Comparison of ENCODE assay signal across 31 cellular contexts in the genomic region with DNA sequence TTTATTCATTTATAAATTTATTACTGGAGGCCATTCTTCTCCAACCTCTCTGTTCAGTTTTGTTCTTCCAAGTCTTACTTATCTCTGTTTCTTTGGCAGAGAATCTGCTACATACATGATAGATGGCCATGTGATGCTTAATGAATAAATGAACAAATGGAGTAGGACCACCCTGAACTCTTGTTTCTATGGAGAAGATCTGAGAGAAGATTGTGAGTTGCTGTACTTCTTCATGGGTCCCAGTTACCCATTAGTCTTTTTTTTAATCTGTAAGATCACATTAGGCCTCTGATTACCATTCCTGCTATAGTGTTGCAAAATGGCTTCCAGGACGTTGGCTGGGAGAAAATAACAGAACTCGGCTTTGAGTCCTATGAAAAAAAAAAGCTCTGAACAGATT.
"Had no signal": no experiment of that assay in that cellular context is flagged by ENCODE, and none has a peak within 500 bp of the region (broad histone marks: within the 10 kb centered on the region; RNA-seq: fewer than 3 reads in every experiment).

No MANE protein-coding gene starts in this region.

- DNase-seq: activated B cell treated with CpG ODN at 0.5 μM for 24 hours; activated CD4-positive, alpha-beta memory T cell treated with anti-CD3 and anti-CD28 coated beads for 36 hours; activated CD4-positive, alpha-beta T cell treated with anti-CD3 and anti-CD28 coated beads for 4 hours; activated CD4-positive, alpha-beta T cell treated with anti-CD3 and anti-CD28 coated beads, Interleukin-2, amount 10 ng/mL, durations not matched to agents 24 days and 14 days; activated CD4-positive, alpha-beta T cell treated with anti-CD3 and anti-CD28 coated beads, Interleukin-2, amount 50 U/mL, for 1 hour; activated CD4-positive, alpha-beta T cell treated with anti-CD3 and anti-CD28 coated beads, Interleukin-2, amount 50 U/mL, for 4 hours; activated CD4-positive, CD25-positive, alpha-beta regulatory T cell treated with anti-CD3 and anti-CD28 coated beads, Interleukin-2, amount 50 U/mL, for 72 hours; activated CD8-positive, alpha-beta memory T cell treated with anti-CD3 and anti-CD28 coated beads, Interleukin-2, amount 50 U/mL, for 4 hours; activated CD8-positive, alpha-beta T cell treated with anti-CD3 and anti-CD28 coated beads for 36 hours; activated effector memory CD4-positive, alpha-beta T cell treated with Interleukin-2 at 50 U/mL for 16 hours; activated gamma-delta T cell; activated naive CD4-positive, alpha-beta T cell treated with anti-CD3 and anti-CD28 coated beads, Interleukin-2, amount 10 ng/mL, durations not matched to agents 7 days and 5 days; activated naive CD4-positive, alpha-beta T cell treated with Interleukin-2 at 50 U/mL for 16 hours; activated naive CD8-positive, alpha-beta T cell treated with anti-CD3 and anti-CD28 coated beads, Interleukin-2, amount 10 ng/mL, durations not matched to agents 7 days and 5 days; activated naive CD8-positive, alpha-beta T cell treated with anti-CD3 and anti-CD28 coated beads, Interleukin-2, amount 50 U/mL, for 24 hours; activated T-cell treated with anti-CD3 and anti-CD28 coated beads for 4 hours; activated T-cell treated with anti-CD3 and anti-CD28 coated beads, Interleukin-2, amount 50 U/mL, for 1 hour; activated T-cell treated with anti-CD3 and anti-CD28 coated beads, Interleukin-2, amount 50 U/mL, for 48 hours; amygdala; anterior cingulate cortex; caudate nucleus; cerebellar nuclear complex; T-helper 2 cell; T-helper 9 cell had no signal

- H3K9me3 Mint-ChIP-seq: activated naive CD8-positive, alpha-beta T cell treated with anti-CD3 and anti-CD28 coated beads, Interleukin-2, amount 10 ng/mL, durations not matched to agents 7 days and 5 days had no signal

- H3K27ac Mint-ChIP-seq: activated B cell treated with CpG ODN at 0.5 μM for 24 hours; activated CD4-positive, alpha-beta memory T cell treated with anti-CD3 and anti-CD28 coated beads for 36 hours; activated CD4-positive, alpha-beta T cell treated with anti-CD3 and anti-CD28 coated beads, Interleukin-2, amount 10 ng/mL, durations not matched to agents 24 days and 14 days; activated CD8-positive, alpha-beta T cell treated with anti-CD3 and anti-CD28 coated beads for 36 hours; activated naive CD4-positive, alpha-beta T cell treated with anti-CD3 and anti-CD28 coated beads, Interleukin-2, amount 10 ng/mL, durations not matched to agents 7 days and 5 days; activated naive CD4-positive, alpha-beta T cell treated with anti-CD3 and anti-CD28 coated beads, Interleukin-2, amount 50 U/mL, for 24 hours; activated naive CD8-positive, alpha-beta T cell; activated naive CD8-positive, alpha-beta T cell treated with anti-CD3 and anti-CD28 coated beads, Interleukin-2, amount 10 ng/mL, durations not matched to agents 7 days and 5 days; activated naive CD8-positive, alpha-beta T cell treated with anti-CD3 and anti-CD28 coated beads, Interleukin-2, amount 50 U/mL, for 24 hours; activated T-helper 2 cell treated with anti-CD3 and anti-CD28 coated beads, Interferon-gamma antibody, Interleukin-2, Interleukin-4, amounts not matched to agents 10 μg/mL and 5 μg/mL and 100 μg/mL, durations not matched to agents 14 hours and 24 hours and 36 hours; brain; T-helper 1 cell treated with Interleukin-12 subunit alpha and Interleukin-12 subunit beta and Interleukin-4 antibody, amounts not matched to agents 30 μg/mL and 1 μg/mL, for 36 hours; T-helper 2 cell treated with Interferon-gamma antibody and Interleukin-4, amounts not matched to agents 5 μg/mL and 100 μg/mL, for 36 hours had no signal

- H3K27me3 Mint-ChIP-seq: activated B cell treated with CpG ODN at 0.5 μM for 24 hours; activated CD4-positive, alpha-beta memory T cell treated with anti-CD3 and anti-CD28 coated beads for 36 hours; activated CD4-positive, alpha-beta T cell treated with anti-CD3 and anti-CD28 coated beads, Interleukin-2, amount 10 ng/mL, durations not matched to agents 24 days and 14 days; activated CD8-positive, alpha-beta T cell treated with anti-CD3 and anti-CD28 coated beads for 36 hours; activated naive CD4-positive, alpha-beta T cell treated with anti-CD3 and anti-CD28 coated beads, Interleukin-2, amount 10 ng/mL, durations not matched to agents 7 days and 5 days; activated naive CD4-positive, alpha-beta T cell treated with anti-CD3 and anti-CD28 coated beads, Interleukin-2, amount 50 U/mL, for 24 hours; activated naive CD8-positive, alpha-beta T cell; activated naive CD8-positive, alpha-beta T cell treated with anti-CD3 and anti-CD28 coated beads, Interleukin-2, amount 10 ng/mL, durations not matched to agents 7 days and 5 days; activated naive CD8-positive, alpha-beta T cell treated with anti-CD3 and anti-CD28 coated beads, Interleukin-2, amount 50 U/mL, for 24 hours; central memory CD8-positive, alpha-beta T cell had no signal

- H3K4me1 Mint-ChIP-seq: activated B cell treated with CpG ODN at 0.5 μM for 24 hours; activated CD4-positive, alpha-beta T cell treated with anti-CD3 and anti-CD28 coated beads, Interleukin-2, amount 10 ng/mL, durations not matched to agents 24 days and 14 days; activated naive CD4-positive, alpha-beta T cell treated with anti-CD3 and anti-CD28 coated beads, Interleukin-2, amount 10 ng/mL, durations not matched to agents 7 days and 5 days; activated naive CD4-positive, alpha-beta T cell treated with anti-CD3 and anti-CD28 coated beads, Interleukin-2, amount 50 U/mL, for 24 hours; activated naive CD8-positive, alpha-beta T cell treated with anti-CD3 and anti-CD28 coated beads, Interleukin-2, amount 10 ng/mL, durations not matched to agents 7 days and 5 days; activated naive CD8-positive, alpha-beta T cell treated with anti-CD3 and anti-CD28 coated beads, Interleukin-2, amount 50 U/mL, for 24 hours; brain; central memory CD8-positive, alpha-beta T cell had no signal

- H3K4me3 Mint-ChIP-seq: activated B cell treated with CpG ODN at 0.5 μM for 24 hours; activated CD4-positive, alpha-beta memory T cell treated with anti-CD3 and anti-CD28 coated beads for 36 hours; activated CD4-positive, alpha-beta T cell treated with anti-CD3 and anti-CD28 coated beads, Interleukin-2, amount 10 ng/mL, durations not matched to agents 24 days and 14 days; activated CD8-positive, alpha-beta T cell treated with anti-CD3 and anti-CD28 coated beads for 36 hours; activated naive CD4-positive, alpha-beta T cell treated with anti-CD3 and anti-CD28 coated beads, Interleukin-2, amount 10 ng/mL, durations not matched to agents 7 days and 5 days; activated naive CD4-positive, alpha-beta T cell treated with anti-CD3 and anti-CD28 coated beads, Interleukin-2, amount 50 U/mL, for 24 hours; activated naive CD8-positive, alpha-beta T cell; activated naive CD8-positive, alpha-beta T cell treated with anti-CD3 and anti-CD28 coated beads, Interleukin-2, amount 10 ng/mL, durations not matched to agents 7 days and 5 days; activated naive CD8-positive, alpha-beta T cell treated with anti-CD3 and anti-CD28 coated beads, Interleukin-2, amount 50 U/mL, for 24 hours; brain; central memory CD8-positive, alpha-beta T cell; T-helper 1 cell treated with Interleukin-12 subunit alpha and Interleukin-12 subunit beta and Interleukin-4 antibody, amounts not matched to agents 30 μg/mL and 1 μg/mL, for 36 hours; T-helper 2 cell treated with Interferon-gamma antibody and Interleukin-4, amounts not matched to agents 5 μg/mL and 100 μg/mL, for 36 hours had no signal

- ATAC-seq: activated CD8-positive, alpha-beta T cell treated with anti-CD3 and anti-CD28 coated beads for 36 hours; activated naive CD8-positive, alpha-beta T cell treated with anti-CD3 and anti-CD28 coated beads, Interleukin-2, amount 50 U/mL, for 24 hours had no signal

- H3K36me3 Mint-ChIP-seq: activated CD4-positive, alpha-beta memory T cell treated with anti-CD3 and anti-CD28 coated beads for 36 hours; activated naive CD4-positive, alpha-beta T cell treated with anti-CD3 and anti-CD28 coated beads, Interleukin-2, amount 10 ng/mL, durations not matched to agents 7 days and 5 days; activated naive CD4-positive, alpha-beta T cell treated with anti-CD3 and anti-CD28 coated beads, Interleukin-2, amount 50 U/mL, for 24 hours; activated naive CD8-positive, alpha-beta T cell; activated naive CD8-positive, alpha-beta T cell treated with anti-CD3 and anti-CD28 coated beads, Interleukin-2, amount 10 ng/mL, durations not matched to agents 7 days and 5 days; brain had no signal
